In the genomic region with DNA sequence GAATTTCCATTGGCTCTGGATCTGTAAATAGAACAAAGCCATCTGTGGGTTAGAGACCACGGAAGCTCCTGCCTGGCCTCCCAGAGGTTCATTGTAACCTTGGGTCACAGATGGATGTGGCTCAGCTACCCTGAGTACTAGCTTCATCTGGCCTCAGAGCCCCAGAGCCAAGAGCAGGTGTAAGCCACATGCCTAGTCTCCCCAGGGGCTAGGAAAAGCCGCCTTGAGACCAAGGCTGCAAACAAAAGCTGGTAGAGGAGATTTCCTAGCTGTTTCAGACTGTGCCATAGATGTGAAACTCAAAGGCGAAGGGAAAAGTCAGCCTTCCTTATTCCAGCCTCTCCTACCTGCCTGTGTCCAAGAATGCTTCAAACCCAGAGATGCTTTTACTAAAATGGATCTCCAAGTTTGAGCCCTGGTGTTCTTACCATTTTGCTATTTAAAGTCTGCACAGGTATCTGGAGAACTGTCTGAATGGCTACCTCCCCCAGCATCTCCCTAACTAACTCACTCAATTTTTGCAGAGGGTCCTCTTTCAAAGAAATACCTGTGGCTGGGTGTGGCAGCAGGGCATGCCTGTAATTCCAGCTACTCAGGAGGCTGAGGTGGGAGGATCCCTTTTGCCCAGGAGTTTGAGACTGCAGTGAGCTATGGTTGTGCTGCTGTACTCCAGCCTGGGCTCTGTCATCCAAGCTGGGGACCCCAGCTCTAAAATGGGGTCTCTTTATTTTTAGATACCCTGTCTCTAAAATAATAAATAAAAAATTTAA, we compare ENCODE assay signal across 19 cellular contexts. TPM values are rescaled to one million over a fixed set of nuclear protein-coding genes. Genes with fewer than 3 reads are reported as not detected.
A peak's percentile ranks its signal among the peaks of the same experiment; 100 is the strongest.
DNase-seq lines count a peak whose midpoint lies in the region; ATAC-seq and TF ChIP-seq lines count a peak whose summit lies in the region.
"Had no signal": no experiment of that assay in that cellular context is flagged by ENCODE, and none has a peak within 500 bp of the region (broad histone marks: within the 10 kb centered on the region; RNA-seq: fewer than 3 reads in every experiment).

No MANE protein-coding gene starts in this region.

- H3K4me2 ChIP-seq in neural progenitor cell: peak overlapping the region; percentile 9

- no peak overlapping the region for H3K9ac ChIP-seq in neural progenitor cell

- peaks cover 36% of the 10 kb centered on the region for H3K4me1 Mint-ChIP-seq in neural progenitor cell
- H3K4me1 Mint-ChIP-seq: activated naive CD8-positive, alpha-beta T cell treated with anti-CD3 and anti-CD28 coated beads for 36 hours had no signal

- H3F3A ChIP-seq in neural progenitor cell (ENCODE audit: low read depth): peaks cover 26% of the 10 kb centered on the region

- no peaks in the 10 kb centered on the region for H3K9me3 Mint-ChIP-seq in neural progenitor cell
- H3K9me3 Mint-ChIP-seq: activated naive CD8-positive, alpha-beta T cell treated with anti-CD3 and anti-CD28 coated beads for 36 hours; activated T-cell treated with anti-CD3 and anti-CD28 coated beads, Interleukin-2, amount 50 U/mL, for 72 hours; stimulated activated naive CD8-positive, alpha-beta T cell treated with anti-CD3 and anti-CD28 coated beads, Interleukin-15, Interleukin-2, amounts not matched to agents 100 ng/mL and 50 ng/mL, for 24 hours had no signal

- no peaks in the 10 kb centered on the region for H3K36me3 Mint-ChIP-seq in neural progenitor cell
- H3K36me3 Mint-ChIP-seq: activated naive CD8-positive, alpha-beta T cell treated with anti-CD3 and anti-CD28 coated beads for 36 hours had no signal

- peaks cover 12% of the 10 kb centered on the region for H3K27me3 Mint-ChIP-seq in neural progenitor cell (ENCODE audit: insufficient read depth, low read depth)

- DNase-seq in NCI-H345 (lab: John Stamatoyannopoulos, UW) (peak; percentile 2), NCI-H345 treated with DMSO at 0.1 percent for 48 hours (lab: John Stamatoyannopoulos, UW; ENCODE audit: unreplicated experiment) (no peak), NCI-H187 (lab: John Stamatoyannopoulos, UW) (peak; percentile 29 to 44), WERI-Rb-1 (peak; percentile 72), neural progenitor cell (ENCODE audit: low spot score) (peak; percentile 31), superior temporal gyrus (ENCODE audit: extremely low spot score) (no peak)
- no peak for DNase-seq in effector CD8-positive, alpha-beta T cell (lab: John Stamatoyannopoulos, UW)
- DNase-seq: activated CD8-positive, alpha-beta memory T cell treated with anti-CD3 and anti-CD28 coated beads for 24 hours; activated naive CD8-positive, alpha-beta T cell treated with anti-CD3 and anti-CD28 coated beads for 36 hours; activated T-cell treated with anti-CD3 and anti-CD28 coated beads, Interleukin-2, amount 50 U/mL, for 72 hours; DND-41; erythroblast; left ventricle myocardium superior; MM.1S; occipital lobe; T-helper 2 cell; upper lobe of left lung had no signal

- H3K27ac Mint-ChIP-seq in neural progenitor cell: no peak overlapping the region
- H3K27ac Mint-ChIP-seq: activated naive CD8-positive, alpha-beta T cell treated with anti-CD3 and anti-CD28 coated beads for 36 hours; activated T-cell treated with anti-CD3 and anti-CD28 coated beads, Interleukin-2, amount 50 U/mL, for 72 hours; stimulated activated naive CD8-positive, alpha-beta T cell treated with anti-CD3 and anti-CD28 coated beads, Interleukin-15, Interleukin-2, amounts not matched to agents 100 ng/mL and 50 ng/mL, for 24 hours had no signal

- H3K4me1 ChIP-seq in neural progenitor cell: peaks cover 36% of the 10 kb centered on the region
- H3K4me1 ChIP-seq: upper lobe of left lung had no signal

- H4K20me1 ChIP-seq in neural progenitor cell (ENCODE audit: low read depth): peaks cover 11% of the 10 kb centered on the region

- H3K36me3 ChIP-seq in WERI-Rb-1: no peaks in the 10 kb centered on the region
- no peaks in the 10 kb centered on the region for H3K36me3 ChIP-seq in neural progenitor cell
- H3K36me3 ChIP-seq: upper lobe of left lung had no signal

- TF ChIP-seq CTCF in WERI-Rb-1 (IDR thresholded peaks at IDR 0.05; ENCODE audit: low read depth, low read length): no peak
- no peak for TF ChIP-seq CTCF in neural progenitor cell (IDR thresholded peaks at IDR 0.05)

- H3K4me3 Mint-ChIP-seq in neural progenitor cell: no peak overlapping the region
- H3K4me3 Mint-ChIP-seq: activated naive CD8-positive, alpha-beta T cell treated with anti-CD3 and anti-CD28 coated beads for 36 hours; activated T-cell treated with anti-CD3 and anti-CD28 coated beads, Interleukin-2, amount 50 U/mL, for 72 hours; stimulated activated naive CD8-positive, alpha-beta T cell treated with anti-CD3 and anti-CD28 coated beads, Interleukin-15, Interleukin-2, amounts not matched to agents 100 ng/mL and 50 ng/mL, for 24 hours had no signal

- H3K4me3 ChIP-seq in WERI-Rb-1 (ENCODE audit: low read depth, low read length): no peak overlapping the region
- no peak overlapping the region for H3K4me3 ChIP-seq in neural progenitor cell
- H3K4me3 ChIP-seq: upper lobe of left lung had no signal

- H3K9me3 ChIP-seq in WERI-Rb-1 (ENCODE audit: severe bottlenecking) (no peaks in the 10 kb centered on the region), neural progenitor cell (ENCODE audit: low read depth) (no peaks in the 10 kb centered on the region)
- H3K9me3 ChIP-seq: upper lobe of left lung had no signal

- H3K79me2 ChIP-seq in neural progenitor cell (ENCODE audit: low read depth): no peaks in the 10 kb centered on the region

- H2AFZ ChIP-seq in neural progenitor cell (replicated peaks): no peak overlapping the region

- H3K27ac ChIP-seq in WERI-Rb-1 (peak overlapping the region; percentile 83), neural progenitor cell (no peak overlapping the region)
- H3K27ac ChIP-seq: upper lobe of left lung had no signal

- no peak for ATAC-seq in GM21360 (IDR thresholded peaks at IDR 0.05; ENCODE audit: unreplicated experiment)
- ATAC-seq: activated T-cell treated with anti-CD3 and anti-CD28 coated beads, Interleukin-2, amount 50 U/mL, for 72 hours; left ventricle myocardium superior had no signal

- H3K27me3 ChIP-seq in WERI-Rb-1 (ENCODE audit: insufficient read depth, low read depth, severe bottlenecking): no peaks in the 10 kb centered on the region
- H3K27me3 ChIP-seq in neural progenitor cell: no peaks in the 10 kb centered on the region
- H3K27me3 ChIP-seq: upper lobe of left lung had no signal

RNA-seq across cellular contexts. Expression of a gene that starts 42.3 kb away (rescaled TPM):
- total RNA-seq in neural progenitor cell (ENCODE audit: low replicate concordance): 84.4 and 247 TPM in 2 replicates

Comparison
In these comparisons a context has a peak if more than half of its experiments do, and no peak if none do; other contexts are left out.
1. DNase-seq: peak in NCI-H345 (single experiment), NCI-H187 (2 of 2), WERI-Rb-1 (single experiment) and neural progenitor cell (single experiment); none in NCI-H345 treated with DMSO at 0.1 percent for 48 hours (single experiment), superior temporal gyrus (single experiment) and effector CD8-positive, alpha-beta T cell (single experiment).